Comparison of ENCODE assay signal across 15 cellular contexts in the genomic region with DNA sequence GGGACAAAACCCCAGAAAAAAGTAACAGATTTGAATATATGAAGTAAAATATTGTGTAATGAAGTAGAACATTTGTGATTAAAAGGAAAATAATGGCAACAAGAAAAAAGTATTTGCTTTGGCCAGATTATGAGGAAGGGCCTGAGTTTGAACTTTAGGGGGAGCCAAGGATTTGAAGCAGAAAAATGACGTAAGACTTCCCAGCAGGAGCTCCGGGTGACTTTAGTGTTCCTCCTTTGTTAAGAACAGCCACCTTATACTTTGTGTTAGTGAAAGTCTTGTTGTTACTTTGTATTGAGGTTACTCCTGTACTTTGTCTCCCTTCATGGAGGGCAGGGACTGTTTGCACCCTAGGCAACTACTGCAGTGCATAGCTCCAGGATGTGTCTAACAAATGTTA.
"Had no signal": no experiment of that assay in that cellular context is flagged by ENCODE, and none has a peak within 500 bp of the region (broad histone marks: within the 10 kb centered on the region; RNA-seq: fewer than 3 reads in every experiment).

No MANE protein-coding gene starts in this region.

- H3K4me3 Mint-ChIP-seq: activated CD4-positive, alpha-beta T cell treated with anti-CD3 and anti-CD28 coated beads for 36 hours; activated CD8-positive, alpha-beta T cell treated with anti-CD3 and anti-CD28 coated beads, Interleukin-2, amount 10 ng/mL, durations not matched to agents 7 days and 5 days; activated T-helper 1 cell treated with anti-CD3 and anti-CD28 coated beads, Interleukin-12 subunit alpha, Interleukin-12 subunit beta, Interleukin-2, Interleukin-4 antibody, amounts not matched to agents 30 ng/mL and 10 ng/mL and 1 ng/mL, durations not matched to agents 14 hours and 24 hours and 36 hours; natural killer cell treated with Interleukin-12 subunit alpha and Interleukin-12 subunit beta and Interleukin-15 and Interleukin-18, amount 100 ng/mL, for 72 hours had no signal

- H3K27me3 ChIP-seq: stomach had no signal

- H3K27me3 Mint-ChIP-seq: activated CD4-positive, alpha-beta T cell treated with anti-CD3 and anti-CD28 coated beads for 36 hours; natural killer cell treated with Interleukin-12 subunit alpha and Interleukin-12 subunit beta and Interleukin-15 and Interleukin-18, amount 100 ng/mL, for 72 hours had no signal

- H3K4me1 Mint-ChIP-seq: activated CD4-positive, alpha-beta T cell treated with anti-CD3 and anti-CD28 coated beads for 36 hours had no signal

- H3K9me3 Mint-ChIP-seq: activated T-helper 1 cell treated with anti-CD3 and anti-CD28 coated beads, Interleukin-12 subunit alpha, Interleukin-12 subunit beta, Interleukin-2, Interleukin-4 antibody, amounts not matched to agents 30 ng/mL and 10 ng/mL and 1 ng/mL, durations not matched to agents 14 hours and 24 hours and 36 hours; natural killer cell treated with Interleukin-12 subunit alpha and Interleukin-12 subunit beta and Interleukin-15 and Interleukin-18, amount 100 ng/mL, for 72 hours had no signal

- H3K4me1 ChIP-seq: psoas muscle, stomach had no signal

- H3K27ac ChIP-seq: psoas muscle, stomach had no signal

- H3K27ac Mint-ChIP-seq: activated CD4-positive, alpha-beta T cell treated with anti-CD3 and anti-CD28 coated beads for 36 hours; activated CD8-positive, alpha-beta T cell treated with anti-CD3 and anti-CD28 coated beads, Interleukin-2, amount 10 ng/mL, durations not matched to agents 7 days and 5 days; activated T-helper 1 cell treated with anti-CD3 and anti-CD28 coated beads, Interleukin-12 subunit alpha, Interleukin-12 subunit beta, Interleukin-2, Interleukin-4 antibody, amounts not matched to agents 30 ng/mL and 10 ng/mL and 1 ng/mL, durations not matched to agents 14 hours and 24 hours and 36 hours; natural killer cell treated with Interleukin-12 subunit alpha and Interleukin-12 subunit beta and Interleukin-15 and Interleukin-18, amount 100 ng/mL, for 72 hours had no signal

- H3K4me3 ChIP-seq: psoas muscle, stomach had no signal

- H3K9me3 ChIP-seq: psoas muscle, stomach had no signal

- DNase-seq: activated CD4-positive, alpha-beta T cell treated with anti-CD3 and anti-CD28 coated beads for 36 hours; activated CD8-positive, alpha-beta memory T cell treated with anti-CD3 and anti-CD28 coated beads, Interleukin-2, amount 50 U/mL, for 48 hours; activated CD8-positive, alpha-beta T cell treated with anti-CD3 and anti-CD28 coated beads, Interleukin-2, amount 10 ng/mL, durations not matched to agents 7 days and 5 days; activated naive CD4-positive, alpha-beta T cell; central memory CD4-positive, alpha-beta T cell; cortex of kidney; effector memory CD4-positive, alpha-beta T cell; hippocampal formation; mammary epithelial cell; psoas muscle; stimulated activated CD4-positive, alpha-beta T cell treated with anti-CD3 and anti-CD28 coated beads, Interleukin-2, amount 100 ng/mL, for 48 hours; stimulated activated CD8-positive, alpha-beta memory T cell treated with anti-CD3 and anti-CD28 coated beads, Interleukin-4, amount 100 ng/mL, for 48 hours; stomach had no signal
